1 cellular context compared by ENCODE assay signal in the genomic region with DNA sequence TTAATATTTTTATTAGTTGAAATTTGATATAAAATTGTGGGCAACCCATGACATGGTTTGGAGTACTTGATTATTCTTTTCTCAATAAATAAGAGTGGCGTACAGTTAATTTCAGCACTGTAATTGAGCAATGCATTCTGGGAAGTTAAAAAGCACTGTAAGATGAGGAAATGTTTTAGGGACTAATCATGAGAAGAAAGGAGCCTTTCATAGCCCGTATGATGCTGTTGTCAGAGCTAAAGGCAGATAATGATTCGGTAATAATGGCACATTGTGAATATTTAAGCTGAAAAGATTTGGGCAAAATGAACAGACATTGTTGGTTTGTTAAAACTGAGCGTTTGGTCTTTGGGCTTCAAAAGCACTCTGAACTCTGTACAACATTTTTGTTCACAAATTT.
TF ChIP-seq lines count a peak whose summit lies in the region.

No MANE protein-coding gene starts in this region.

TF ChIP-seq in HepG2, 621 proteins besides CTCF, POLR2A, EP300 and RAD21 (continued from another document):
- TF ChIP-seq, protein P1, sequence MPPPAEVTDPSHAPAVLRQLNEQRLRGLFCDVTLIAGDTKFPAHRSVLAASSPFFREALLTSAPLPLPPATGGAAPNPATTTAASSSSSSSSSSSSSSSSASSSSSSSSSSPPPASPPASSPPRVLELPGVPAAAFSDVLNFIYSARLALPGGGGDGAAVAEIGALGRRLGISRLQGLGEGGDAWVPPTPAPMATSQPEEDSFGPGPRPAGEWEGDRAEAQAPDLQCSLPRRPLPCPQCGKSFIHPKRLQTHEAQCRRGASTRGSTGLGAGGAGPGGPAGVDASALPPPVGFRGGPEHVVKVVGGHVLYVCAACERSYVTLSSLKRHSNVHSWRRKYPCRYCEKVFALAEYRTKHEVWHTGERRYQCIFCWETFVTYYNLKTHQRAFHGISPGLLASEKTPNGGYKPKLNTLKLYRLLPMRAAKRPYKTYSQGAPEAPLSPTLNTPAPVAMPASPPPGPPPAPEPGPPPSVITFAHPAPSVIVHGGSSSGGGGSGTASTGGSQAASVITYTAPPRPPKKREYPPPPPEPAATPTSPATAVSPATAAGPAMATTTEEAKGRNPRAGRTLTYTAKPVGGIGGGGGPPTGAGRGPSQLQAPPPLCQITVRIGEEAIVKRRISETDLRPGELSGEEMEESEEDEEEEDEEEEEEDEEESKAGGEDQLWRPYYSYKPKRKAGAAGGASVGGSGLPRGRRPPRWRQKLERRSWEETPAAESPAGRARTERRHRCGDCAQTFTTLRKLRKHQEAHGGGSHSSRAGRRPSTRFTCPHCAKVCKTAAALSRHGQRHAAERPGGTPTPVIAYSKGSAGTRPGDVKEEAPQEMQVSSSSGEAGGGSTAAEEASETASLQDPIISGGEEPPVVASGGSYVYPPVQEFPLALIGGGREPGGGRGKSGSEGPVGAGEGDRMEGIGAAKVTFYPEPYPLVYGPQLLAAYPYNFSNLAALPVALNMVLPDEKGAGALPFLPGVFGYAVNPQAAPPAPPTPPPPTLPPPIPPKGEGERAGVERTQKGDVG (CRISPR knock-in tag; IDR thresholded peaks at IDR 0.05; ENCODE audit: borderline replicate concordance): no peak
- peak; percentile 22; the same call in 1 of the 2 replicates for TF ChIP-seq HMG20A (CRISPR knock-in tag; IDR thresholded peaks at IDR 0.05; ENCODE audit: borderline replicate concordance)
- 0 out of 2 replicates have a peak, but pooled peaks have one; percentile 30 for TF ChIP-seq HNRNPUL1 (IDR thresholded peaks at IDR 0.05; ENCODE audit: low read depth, low read length)
- TF ChIP-seq ZNF143 (CRISPR knock-in tag; IDR thresholded peaks at IDR 0.05): peak; percentile 49; the same call in 1 of the 2 replicates
- no peak for TF ChIP-seq BRD4 (CRISPR knock-in tag; IDR thresholded peaks at IDR 0.05)
- no peak for TF ChIP-seq MAZ (IDR thresholded peaks at IDR 0.05; ENCODE audit: borderline replicate concordance, low read depth, low read length)
- TF ChIP-seq MAZ (CRISPR knock-in tag; IDR thresholded peaks at IDR 0.05; ENCODE audit: low read depth): no peak
- TF ChIP-seq, protein P2, sequence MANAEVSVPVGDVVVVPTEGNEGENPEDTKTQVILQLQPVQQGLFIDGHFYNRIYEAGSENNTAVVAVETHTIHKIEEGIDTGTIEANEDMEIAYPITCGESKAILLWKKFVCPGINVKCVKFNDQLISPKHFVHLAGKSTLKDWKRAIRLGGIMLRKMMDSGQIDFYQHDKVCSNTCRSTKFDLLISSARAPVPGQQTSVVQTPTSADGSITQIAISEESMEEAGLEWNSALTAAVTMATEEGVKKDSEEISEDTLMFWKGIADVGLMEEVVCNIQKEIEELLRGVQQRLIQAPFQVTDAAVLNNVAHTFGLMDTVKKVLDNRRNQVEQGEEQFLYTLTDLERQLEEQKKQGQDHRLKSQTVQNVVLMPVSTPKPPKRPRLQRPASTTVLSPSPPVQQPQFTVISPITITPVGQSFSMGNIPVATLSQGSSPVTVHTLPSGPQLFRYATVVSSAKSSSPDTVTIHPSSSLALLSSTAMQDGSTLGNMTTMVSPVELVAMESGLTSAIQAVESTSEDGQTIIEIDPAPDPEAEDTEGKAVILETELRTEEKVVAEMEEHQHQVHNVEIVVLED (CRISPR knock-in tag; IDR thresholded peaks at IDR 0.05; ENCODE audit: borderline replicate concordance): no peak
- TF ChIP-seq SOX5 (CRISPR knock-in tag; IDR thresholded peaks at IDR 0.05; ENCODE audit: borderline replicate concordance): peak; percentile 33; the same call in 1 of the 2 replicates
- no peak for TF ChIP-seq NR2F6 (IDR thresholded peaks at IDR 0.05)
- TF ChIP-seq NR2F6 (CRISPR knock-in tag; IDR thresholded peaks at IDR 0.05): no peak
- peak; percentile 52; the same call in 1 of the 2 replicates for TF ChIP-seq ELF3 (CRISPR knock-in tag; IDR thresholded peaks at IDR 0.05)
- TF ChIP-seq ZNF431 (CRISPR knock-in tag; IDR thresholded peaks at IDR 0.05; ENCODE audit: borderline replicate concordance, low read depth): no peak
- TF ChIP-seq, protein P3, sequence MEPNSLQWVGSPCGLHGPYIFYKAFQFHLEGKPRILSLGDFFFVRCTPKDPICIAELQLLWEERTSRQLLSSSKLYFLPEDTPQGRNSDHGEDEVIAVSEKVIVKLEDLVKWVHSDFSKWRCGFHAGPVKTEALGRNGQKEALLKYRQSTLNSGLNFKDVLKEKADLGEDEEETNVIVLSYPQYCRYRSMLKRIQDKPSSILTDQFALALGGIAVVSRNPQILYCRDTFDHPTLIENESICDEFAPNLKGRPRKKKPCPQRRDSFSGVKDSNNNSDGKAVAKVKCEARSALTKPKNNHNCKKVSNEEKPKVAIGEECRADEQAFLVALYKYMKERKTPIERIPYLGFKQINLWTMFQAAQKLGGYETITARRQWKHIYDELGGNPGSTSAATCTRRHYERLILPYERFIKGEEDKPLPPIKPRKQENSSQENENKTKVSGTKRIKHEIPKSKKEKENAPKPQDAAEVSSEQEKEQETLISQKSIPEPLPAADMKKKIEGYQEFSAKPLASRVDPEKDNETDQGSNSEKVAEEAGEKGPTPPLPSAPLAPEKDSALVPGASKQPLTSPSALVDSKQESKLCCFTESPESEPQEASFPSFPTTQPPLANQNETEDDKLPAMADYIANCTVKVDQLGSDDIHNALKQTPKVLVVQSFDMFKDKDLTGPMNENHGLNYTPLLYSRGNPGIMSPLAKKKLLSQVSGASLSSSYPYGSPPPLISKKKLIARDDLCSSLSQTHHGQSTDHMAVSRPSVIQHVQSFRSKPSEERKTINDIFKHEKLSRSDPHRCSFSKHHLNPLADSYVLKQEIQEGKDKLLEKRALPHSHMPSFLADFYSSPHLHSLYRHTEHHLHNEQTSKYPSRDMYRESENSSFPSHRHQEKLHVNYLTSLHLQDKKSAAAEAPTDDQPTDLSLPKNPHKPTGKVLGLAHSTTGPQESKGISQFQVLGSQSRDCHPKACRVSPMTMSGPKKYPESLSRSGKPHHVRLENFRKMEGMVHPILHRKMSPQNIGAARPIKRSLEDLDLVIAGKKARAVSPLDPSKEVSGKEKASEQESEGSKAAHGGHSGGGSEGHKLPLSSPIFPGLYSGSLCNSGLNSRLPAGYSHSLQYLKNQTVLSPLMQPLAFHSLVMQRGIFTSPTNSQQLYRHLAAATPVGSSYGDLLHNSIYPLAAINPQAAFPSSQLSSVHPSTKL (CRISPR knock-in tag; IDR thresholded peaks at IDR 0.05): peak; percentile 26; the same call in 1 of the 2 replicates
- peak; percentile 44 for TF ChIP-seq GATAD2A (CRISPR knock-in tag; IDR thresholded peaks at IDR 0.05)
- TF ChIP-seq SIX1 (CRISPR knock-in tag; IDR thresholded peaks at IDR 0.05; ENCODE audit: borderline replicate concordance): no peak
- TF ChIP-seq, protein P4, sequence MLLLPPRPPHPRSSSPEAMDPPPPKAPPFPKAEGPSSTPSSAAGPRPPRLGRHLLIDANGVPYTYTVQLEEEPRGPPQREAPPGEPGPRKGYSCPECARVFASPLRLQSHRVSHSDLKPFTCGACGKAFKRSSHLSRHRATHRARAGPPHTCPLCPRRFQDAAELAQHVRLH (CRISPR knock-in tag; IDR thresholded peaks at IDR 0.05; ENCODE audit: borderline replicate concordance, low read depth): no peak
- peak; percentile 19 for TF ChIP-seq ASH2L (IDR thresholded peaks at IDR 0.05; ENCODE audit: insufficient read length, low read depth, low read length)
- TF ChIP-seq ZNF83 (CRISPR knock-in tag; IDR thresholded peaks at IDR 0.05; ENCODE audit: borderline replicate concordance): no peak
- no peak for TF ChIP-seq RCOR2 (CRISPR knock-in tag; IDR thresholded peaks at IDR 0.05)
- TF ChIP-seq ZFP90 (CRISPR knock-in tag; IDR thresholded peaks at IDR 0.05; ENCODE audit: borderline replicate concordance): no peak
